18 cellular contexts compared by ENCODE assay signal in the genomic region with DNA sequence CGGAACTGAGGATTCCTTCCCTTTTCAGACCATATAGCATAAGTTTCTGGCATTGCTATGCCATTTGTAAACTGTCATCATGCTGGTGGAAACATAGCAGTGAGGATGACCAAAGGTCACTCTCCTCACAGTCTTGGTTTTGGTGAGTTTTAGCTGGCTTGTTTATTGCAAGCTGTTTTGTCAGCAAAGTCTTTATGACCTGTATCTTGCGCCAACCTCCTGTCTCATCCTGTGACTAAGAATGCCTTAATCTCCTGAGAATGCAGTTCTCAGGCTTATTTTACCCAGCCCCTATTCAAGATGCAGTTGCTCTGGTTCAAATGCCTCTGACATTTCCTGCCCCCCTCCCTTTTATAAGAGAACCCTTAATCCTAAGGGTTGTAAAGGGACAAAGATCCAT. TPM values are rescaled to one million over a fixed set of nuclear protein-coding genes. Genes with fewer than 3 reads are reported as not detected.
A peak's percentile ranks its signal among the peaks of the same experiment; 100 is the strongest.
DNase-seq lines count a peak whose midpoint lies in the region; ATAC-seq and TF ChIP-seq lines count a peak whose summit lies in the region.
"Had no signal": no experiment of that assay in that cellular context is flagged by ENCODE, and none has a peak within 500 bp of the region (broad histone marks: within the 10 kb centered on the region; RNA-seq: fewer than 3 reads in every experiment).

No MANE protein-coding gene starts in this region.

- H3K4me1 Mint-ChIP-seq in endodermal cell = peaks cover 3% of the 10 kb centered on the region
- H3K4me1 Mint-ChIP-seq: activated CD4-positive, alpha-beta T cell treated with anti-CD3 and anti-CD28 coated beads, Interleukin-2, amount 10 ng/mL, durations not matched to agents 7 days and 5 days had no signal

- ATAC-seq in foreskin keratinocyte = peak; percentile 70

- peaks cover 8% of the 10 kb centered on the region for H3K9me3 ChIP-seq in endodermal cell (ENCODE audit: control insufficient read depth, low read length)
- H3K9me3 ChIP-seq: gastrocnemius medialis, prostate gland had no signal

- 82 to 91% methylated on average over 2 of the region's 2 CpGs for WGBS in endodermal cell (ENCODE audit: insufficient coverage in 1 of 2, insufficient read length in 1 of 2), 2 experiments

- H3K27me3 ChIP-seq in foreskin keratinocyte (no peaks in the 10 kb centered on the region), endodermal cell (ENCODE audit: control insufficient read depth, insufficient read depth, low read length, poor library complexity, severe bottlenecking) (no peaks in the 10 kb centered on the region)
- H3K27me3 ChIP-seq: gastrocnemius medialis had no signal

- no peaks in the 10 kb centered on the region for H3K36me3 Mint-ChIP-seq in endodermal cell (ENCODE audit: low read depth)

- peaks cover 7% of the 10 kb centered on the region for H3K27me3 Mint-ChIP-seq in endodermal cell (ENCODE audit: insufficient read depth)
- H3K27me3 Mint-ChIP-seq: activated CD4-positive, alpha-beta T cell treated with anti-CD3 and anti-CD28 coated beads, Interleukin-2, amount 10 ng/mL, durations not matched to agents 7 days and 5 days; activated T-cell treated with anti-CD3 and anti-CD28 coated beads, Interleukin-2, amount 50 U/mL, for 24 hours; CD4-positive, alpha-beta T cell had no signal

- no peak overlapping the region for H3K9ac ChIP-seq in endodermal cell (ENCODE audit: extremely low read depth, low read length, poor library complexity, severe bottlenecking)

- no peaks in the 10 kb centered on the region for H3K36me3 ChIP-seq in endodermal cell (ENCODE audit: control insufficient read depth, insufficient read depth, low read length)
- H3K36me3 ChIP-seq: gastrocnemius medialis, prostate gland had no signal

- in situ Hi-C loops in GM13976 (cut with MboI; ENCODE audit: low sequenced_read_pairs, unreplicated experiment) = no loop called here

- no peak overlapping the region for H3K4me3 ChIP-seq in endodermal cell (ENCODE audit: low read length)
- H3K4me3 ChIP-seq: coronary artery, gastrocnemius medialis, prostate gland had no signal

- DNase-seq in HS-5 (ENCODE audit: low read depth) = peak; percentile 73
- DNase-seq in astrocyte of the hippocampus (ENCODE audit: low read depth, low spot score) = peak; percentile 31
- peak in 1 of 2 donors; percentile 58 for DNase-seq in foreskin keratinocyte
- DNase-seq in smooth muscle cell of the brain vasculature (ENCODE audit: low read depth, low spot score) = peak; percentile 6
- no peak for DNase-seq in SIG-M5 (lab: John Stamatoyannopoulos, UW)
- DNase-seq in endodermal cell = no peak
- DNase-seq in GM13976 (ENCODE audit: low spot score) = no peak
- DNase-seq: activated CD4-positive, alpha-beta T cell treated with anti-CD3 and anti-CD28 coated beads, Interleukin-2, amount 10 ng/mL, durations not matched to agents 7 days and 5 days; activated T-cell treated with anti-CD3 and anti-CD28 coated beads, Interleukin-2, amount 50 U/mL, for 24 hours; CD4-positive, alpha-beta T cell; gastrocnemius medialis; NCI-H187 treated with DMSO at 0.1 percent for 48 hours; stimulated activated CD4-positive, alpha-beta T cell treated with anti-CD3 and anti-CD28 coated beads, Interleukin-4, amount 100 ng/mL, for 1 hour had no signal

- no peaks in the 10 kb centered on the region for H3K4me1 ChIP-seq in foreskin keratinocyte
- no peaks in the 10 kb centered on the region for H3K4me1 ChIP-seq in endodermal cell (ENCODE audit: control insufficient read depth, insufficient read depth, low read length)
- H3K4me1 ChIP-seq: gastrocnemius medialis, prostate gland had no signal

- H3K27ac Mint-ChIP-seq in endodermal cell = no peak overlapping the region
- H3K27ac Mint-ChIP-seq: activated CD4-positive, alpha-beta T cell treated with anti-CD3 and anti-CD28 coated beads, Interleukin-2, amount 10 ng/mL, durations not matched to agents 7 days and 5 days; activated T-cell treated with anti-CD3 and anti-CD28 coated beads, Interleukin-2, amount 50 U/mL, for 24 hours; CD4-positive, alpha-beta T cell had no signal

- no peaks in the 10 kb centered on the region for H3K9me3 Mint-ChIP-seq in endodermal cell
- H3K9me3 Mint-ChIP-seq: activated CD4-positive, alpha-beta T cell treated with anti-CD3 and anti-CD28 coated beads, Interleukin-2, amount 10 ng/mL, durations not matched to agents 7 days and 5 days; CD4-positive, alpha-beta T cell had no signal

- H3K27ac ChIP-seq in foreskin keratinocyte = no peak overlapping the region
- H3K27ac ChIP-seq in endodermal cell (ENCODE audit: low read depth, low read length) = no peak overlapping the region
- H3K27ac ChIP-seq: coronary artery, gastrocnemius medialis, prostate gland had no signal

- TF ChIP-seq CTCF in foreskin keratinocyte (conservative IDR thresholded peaks at IDR 0.05) (no peak), endodermal cell (conservative IDR thresholded peaks at IDR 0.05) (no peak), GM13976 (IDR thresholded peaks at IDR 0.05; ENCODE audit: borderline replicate concordance, control extremely low read depth, extremely low read depth, insufficient read depth, missing control alignments) (no peak)

- H3K4me3 Mint-ChIP-seq in endodermal cell = no peak overlapping the region
- H3K4me3 Mint-ChIP-seq: activated CD4-positive, alpha-beta T cell treated with anti-CD3 and anti-CD28 coated beads, Interleukin-2, amount 10 ng/mL, durations not matched to agents 7 days and 5 days; activated T-cell treated with anti-CD3 and anti-CD28 coated beads, Interleukin-2, amount 50 U/mL, for 24 hours; CD4-positive, alpha-beta T cell had no signal

RNA-seq across cellular contexts. Expression of a gene that starts 26.7 kb away (rescaled TPM):
- total RNA-seq in foreskin keratinocyte = 0.42 and 0.48 TPM in 2 replicates
- polyA plus RNA-seq in foreskin keratinocyte = 0.04 and 0.09 TPM in 2 replicates
- 1 to 10 TPM in 1 of 2 donors, not detected in 1; 1.2 TPM for total RNA-seq in endodermal cell
- polyA plus RNA-seq in endodermal cell (2013, experiment 1 of 2) = 6.4 TPM
- polyA plus RNA-seq in endodermal cell (2013, experiment 2 of 2) = 7.5 TPM
- total RNA-seq: activated CD4-positive, alpha-beta T cell treated with anti-CD3 and anti-CD28 coated beads, Interleukin-2, amount 10 ng/mL, durations not matched to agents 7 days and 5 days; CD4-positive, alpha-beta T cell; G401; mononuclear cell; T-helper 2 cell treated with Interferon-gamma antibody and Interleukin-4, amounts not matched to agents 100 ng/mL and 5 ng/mL, for 36 hours had no signal

Comparison
In these comparisons a context has a peak if more than half of its experiments do, and no peak if none do; other contexts are left out.
1. DNase-seq: peak in HS-5 (single experiment), astrocyte of the hippocampus (single experiment) and smooth muscle cell of the brain vasculature (single experiment); none in SIG-M5 (single experiment), endodermal cell (single experiment) and GM13976 (single experiment).